In the genomic region with DNA sequence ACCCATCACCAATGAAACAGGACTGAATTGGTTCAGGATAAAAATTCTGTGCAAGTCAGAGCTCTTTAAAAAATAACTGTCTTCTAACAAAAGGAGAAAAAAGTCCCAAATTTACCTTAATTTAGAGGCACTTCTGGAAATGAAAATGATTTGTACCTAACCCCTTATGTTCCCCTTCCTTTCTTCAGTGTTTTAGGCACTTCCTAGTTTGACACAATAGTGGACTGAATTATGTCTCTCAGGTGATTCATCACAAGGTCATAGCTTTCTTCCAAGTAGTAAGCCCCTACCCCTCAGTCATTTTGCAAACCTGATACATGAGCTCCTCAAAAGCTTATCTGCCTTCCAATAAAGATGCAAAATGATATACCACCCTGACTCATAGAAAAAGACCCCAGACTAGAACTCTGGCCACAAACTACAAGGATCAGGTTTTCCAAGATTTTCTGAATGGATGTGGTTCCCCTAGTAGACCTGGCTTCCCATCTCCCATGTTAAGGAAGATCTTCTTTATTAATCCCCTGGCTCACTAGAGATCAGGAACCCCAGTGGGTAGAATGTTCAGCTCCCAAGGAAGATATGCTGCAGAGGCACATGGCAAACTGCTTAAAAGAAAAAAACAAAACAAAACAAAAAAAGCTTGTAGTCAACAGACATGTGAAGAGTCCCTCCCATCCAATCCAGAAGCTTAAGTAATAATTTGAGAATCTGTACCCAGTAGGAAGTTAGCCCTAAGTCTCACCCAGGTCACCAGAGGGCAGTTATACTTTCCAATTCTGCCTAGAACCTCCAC, we compare ENCODE assay signal across 1 cellular context.
A peak's percentile ranks its signal among the peaks of the same experiment; 100 is the strongest.
TF ChIP-seq lines count a peak whose summit lies in the region.

No MANE protein-coding gene starts in this region.

TF ChIP-seq in HEK293, 187 proteins besides CTCF, POLR2A, EP300 and RAD21 (continued from another document):
- TF ChIP-seq, protein P1, sequence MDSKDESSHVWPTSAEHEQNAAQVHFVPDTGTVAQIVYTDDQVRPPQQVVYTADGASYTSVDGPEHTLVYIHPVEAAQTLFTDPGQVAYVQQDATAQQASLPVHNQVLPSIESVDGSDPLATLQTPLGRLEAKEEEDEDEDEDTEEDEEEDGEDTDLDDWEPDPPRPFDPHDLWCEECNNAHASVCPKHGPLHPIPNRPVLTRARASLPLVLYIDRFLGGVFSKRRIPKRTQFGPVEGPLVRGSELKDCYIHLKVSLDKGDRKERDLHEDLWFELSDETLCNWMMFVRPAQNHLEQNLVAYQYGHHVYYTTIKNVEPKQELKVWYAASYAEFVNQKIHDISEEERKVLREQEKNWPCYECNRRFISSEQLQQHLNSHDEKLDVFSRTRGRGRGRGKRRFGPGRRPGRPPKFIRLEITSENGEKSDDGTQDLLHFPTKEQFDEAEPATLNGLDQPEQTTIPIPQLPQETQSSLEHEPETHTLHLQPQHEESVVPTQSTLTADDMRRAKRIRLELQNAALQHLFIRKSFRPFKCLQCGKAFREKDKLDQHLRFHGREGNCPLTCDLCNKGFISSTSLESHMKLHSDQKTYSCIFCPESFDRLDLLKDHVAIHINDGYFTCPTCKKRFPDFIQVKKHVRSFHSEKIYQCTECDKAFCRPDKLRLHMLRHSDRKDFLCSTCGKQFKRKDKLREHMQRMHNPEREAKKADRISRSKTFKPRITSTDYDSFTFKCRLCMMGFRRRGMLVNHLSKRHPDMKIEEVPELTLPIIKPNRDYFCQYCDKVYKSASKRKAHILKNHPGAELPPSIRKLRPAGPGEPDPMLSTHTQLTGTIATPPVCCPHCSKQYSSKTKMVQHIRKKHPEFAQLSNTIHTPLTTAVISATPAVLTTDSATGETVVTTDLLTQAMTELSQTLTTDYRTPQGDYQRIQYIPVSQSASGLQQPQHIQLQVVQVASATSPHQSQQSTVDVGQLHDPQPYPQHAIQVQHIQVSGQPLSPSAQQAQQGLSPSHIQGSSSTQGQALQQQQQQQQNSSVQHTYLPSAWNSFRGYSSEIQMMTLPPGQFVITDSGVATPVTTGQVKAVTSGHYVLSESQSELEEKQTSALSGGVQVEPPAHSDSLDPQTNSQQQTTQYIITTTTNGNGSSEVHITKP (tag by site-specific recombination; IDR thresholded peaks at IDR 0.05), result 0 out of 2 replicates have a peak, but pooled peaks have one; percentile 11
- TF ChIP-seq MZF1 (tag by site-specific recombination; IDR thresholded peaks at IDR 0.05; ENCODE audit: borderline replicate concordance), result no peak
